1 cellular context compared by ENCODE assay signal in the genomic region with DNA sequence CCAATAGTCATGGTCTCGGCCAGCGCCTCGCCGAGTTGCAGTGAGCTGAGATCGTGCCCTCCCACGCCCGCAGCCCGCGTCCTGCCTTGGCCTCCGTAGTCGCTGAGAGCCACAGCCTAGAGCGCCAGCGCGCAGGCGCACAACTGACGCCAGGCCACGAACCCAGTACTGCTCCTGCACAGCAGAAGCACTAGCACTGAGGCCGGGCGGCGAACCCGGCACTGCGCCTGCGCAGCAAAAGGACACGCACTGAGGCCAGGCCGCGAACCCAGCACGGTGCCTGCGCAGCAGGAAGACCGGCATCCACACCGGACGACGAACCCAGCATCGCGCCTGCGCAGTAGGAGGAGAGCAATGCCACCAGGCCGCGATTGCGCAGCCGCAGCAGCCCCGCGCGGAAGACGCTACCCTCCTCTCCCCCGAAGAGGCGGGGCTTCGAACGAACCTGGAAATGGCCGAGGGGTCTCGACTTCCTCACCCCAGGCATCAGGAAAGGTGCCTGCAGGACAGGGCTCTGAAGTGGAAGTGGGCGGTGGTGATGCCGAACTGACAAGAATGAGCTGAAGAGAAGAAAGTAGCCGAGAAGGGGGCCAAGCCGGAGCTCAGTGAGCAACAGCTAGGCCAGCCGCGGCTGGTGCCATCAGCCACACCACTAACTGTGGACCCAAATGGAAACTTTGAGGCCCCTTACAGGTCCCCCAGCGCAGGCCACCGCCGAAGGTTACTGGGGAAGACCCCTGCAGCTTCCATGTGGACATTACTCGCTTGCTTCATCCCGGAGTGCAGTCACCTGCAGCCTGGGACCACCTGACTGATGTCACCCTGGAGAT.
TF ChIP-seq lines count a peak whose summit lies in the region.

No MANE protein-coding gene starts in this region.

TF ChIP-seq in endothelial cell of umbilical vein, 7 proteins besides CTCF, POLR2A, EP300 and RAD21:
- TF ChIP-seq JUN (IDR thresholded peaks at IDR 0.05; ENCODE audit: borderline replicate concordance, insufficient read depth, insufficient read length, low read depth): no peak
- no peak for TF ChIP-seq GATA2 (IDR thresholded peaks at IDR 0.05; ENCODE audit: insufficient read depth, insufficient read length, low read depth, low read length)
- TF ChIP-seq FOS (IDR thresholded peaks at IDR 0.05; ENCODE audit: borderline replicate concordance, insufficient read depth, low read length): no peak
- no peak for TF ChIP-seq EZH2 (IDR thresholded peaks at IDR 0.05; ENCODE audit: borderline replicate concordance, low read depth, low read length, severe bottlenecking)
- no peak for TF ChIP-seq POLR2AphosphoS5 (IDR thresholded peaks at IDR 0.05; ENCODE audit: insufficient read depth, low read depth, low read length)
- TF ChIP-seq, protein P1, sequence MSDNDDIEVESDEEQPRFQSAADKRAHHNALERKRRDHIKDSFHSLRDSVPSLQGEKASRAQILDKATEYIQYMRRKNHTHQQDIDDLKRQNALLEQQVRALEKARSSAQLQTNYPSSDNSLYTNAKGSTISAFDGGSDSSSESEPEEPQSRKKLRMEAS (IDR thresholded peaks at IDR 0.05; ENCODE audit: insufficient read depth, insufficient read length): no peak
- no peak for TF ChIP-seq MYC (IDR thresholded peaks at IDR 0.05; ENCODE audit: low read depth, low read length)
